20 cellular contexts compared by ENCODE assay signal in the genomic region with DNA sequence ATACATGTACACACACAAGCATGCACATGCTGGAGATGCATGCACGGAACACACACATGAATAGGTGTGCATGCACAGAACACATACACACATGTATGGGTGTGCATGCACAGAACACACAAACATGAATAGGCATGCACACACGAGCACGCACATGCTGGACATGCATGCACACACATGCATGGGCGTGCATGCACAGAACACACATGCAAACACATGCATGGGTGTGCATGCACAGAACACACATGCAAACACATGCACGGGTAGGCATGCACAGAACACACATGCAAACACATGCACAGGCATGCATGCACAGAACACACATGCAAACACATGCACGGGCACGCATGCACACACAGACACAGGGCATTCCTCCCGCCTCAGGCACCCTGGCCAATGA.
DNase-seq lines count a peak whose midpoint lies in the region; ATAC-seq, FAIRE-seq and TF ChIP-seq lines count a peak whose summit lies in the region.
"Had no signal": no experiment of that assay in that cellular context is flagged by ENCODE, and none has a peak within 500 bp of the region (broad histone marks: within the 10 kb centered on the region; RNA-seq: fewer than 3 reads in every experiment).

No MANE protein-coding gene starts in this region.

- no peaks in the 10 kb centered on the region for H3K36me3 ChIP-seq in bronchial epithelial cell (ENCODE audit: control insufficient read depth, insufficient read depth, low read length)
- H3K36me3 ChIP-seq: BLaER1 treated with 17β-estradiol and CSF1 and Interleukin-3, amounts not matched to agents 10 nM and 100 nM had no signal

- intact Hi-C loops in activated naive CD4-positive, alpha-beta T cell treated with anti-CD3 and anti-CD28 coated beads for 36 hours (cut with micrococcal nuclease): no loop called here

- no peak overlapping the region for H3K4me3 Mint-ChIP-seq in osteocyte (ENCODE audit: unreplicated experiment)
- no peak overlapping the region for H3K4me3 Mint-ChIP-seq in activated naive CD4-positive, alpha-beta T cell treated with anti-CD3 and anti-CD28 coated beads for 36 hours
- H3K4me3 Mint-ChIP-seq: B cell; CD8-positive, alpha-beta memory T cell; IgD-negative memory B cell had no signal

- H3K9me3 Mint-ChIP-seq in osteocyte (ENCODE audit: unreplicated experiment): peaks cover 30% of the 10 kb centered on the region
- peaks cover 8% of the 10 kb centered on the region for H3K9me3 Mint-ChIP-seq in activated naive CD4-positive, alpha-beta T cell treated with anti-CD3 and anti-CD28 coated beads for 36 hours

- TF ChIP-seq CTCF in bronchial epithelial cell (IDR thresholded peaks at IDR 0.05; ENCODE audit: insufficient read depth, low read length, severe bottlenecking) (no peak), osteocyte (IDR thresholded peaks at IDR 0.05) (no peak)

- H3K4me1 Mint-ChIP-seq in osteocyte (ENCODE audit: unreplicated experiment): no peaks in the 10 kb centered on the region
- H3K4me1 Mint-ChIP-seq in activated naive CD4-positive, alpha-beta T cell treated with anti-CD3 and anti-CD28 coated beads for 36 hours (ENCODE audit: low read depth): no peaks in the 10 kb centered on the region
- H3K4me1 Mint-ChIP-seq: B cell; CD8-positive, alpha-beta memory T cell had no signal

- no peak for ATAC-seq in SK-N-SH treated with all-trans-retinoic acid at 6 μM for 48 hours

- H3K27me3 ChIP-seq in bronchial epithelial cell (ENCODE audit: control insufficient read depth, insufficient read depth, low read length): no peaks in the 10 kb centered on the region
- H3K27me3 ChIP-seq: BLaER1 treated with 17β-estradiol and CSF1 and Interleukin-3, amounts not matched to agents 10 nM and 100 nM had no signal

- no peaks in the 10 kb centered on the region for H3K36me3 Mint-ChIP-seq in osteocyte (ENCODE audit: unreplicated experiment)
- no peaks in the 10 kb centered on the region for H3K36me3 Mint-ChIP-seq in activated naive CD4-positive, alpha-beta T cell treated with anti-CD3 and anti-CD28 coated beads for 36 hours (ENCODE audit: low read depth)
- H3K36me3 Mint-ChIP-seq: CD8-positive, alpha-beta memory T cell; IgD-negative memory B cell had no signal

- no peak for DNase-seq in GM12891 (ENCODE audit: insufficient read length, low spot score)
- no peak for DNase-seq in bronchial epithelial cell (ENCODE audit: low read depth)
- peak; percentile 19 for DNase-seq in islet precursor cell
- DNase-seq in osteocyte (ENCODE audit: extremely low spot score, unreplicated experiment): peak; percentile 63
- DNase-seq in activated naive CD4-positive, alpha-beta T cell treated with anti-CD3 and anti-CD28 coated beads for 36 hours: no peak
- no peak for DNase-seq in SHP77 treated with DMSO at 0.1 percent for 48 hours (lab: John Stamatoyannopoulos, UW)
- DNase-seq: 8988T; CD8-positive, alpha-beta memory T cell; COR-L47; GM23248; HCEC 1CT had no signal

- no peaks in the 10 kb centered on the region for H3K27me3 Mint-ChIP-seq in osteocyte (ENCODE audit: unreplicated experiment)
- peaks cover 4% of the 10 kb centered on the region for H3K27me3 Mint-ChIP-seq in activated naive CD4-positive, alpha-beta T cell treated with anti-CD3 and anti-CD28 coated beads for 36 hours (ENCODE audit: low read depth)
- H3K27me3 Mint-ChIP-seq: B cell, IgD-negative memory B cell had no signal

- FAIRE-seq in GM12891 (lab: Jason Lieb, UNC) (peak; percentile 23), bronchial epithelial cell (lab: Jason Lieb, UNC) (peak; percentile 97)
- FAIRE-seq: D721Med, G401.6, GM12892, GM18507, H54 had no signal

- H3K27ac Mint-ChIP-seq in osteocyte (ENCODE audit: unreplicated experiment): no peak overlapping the region
- no peak overlapping the region for H3K27ac Mint-ChIP-seq in activated naive CD4-positive, alpha-beta T cell treated with anti-CD3 and anti-CD28 coated beads for 36 hours
- H3K27ac Mint-ChIP-seq: B cell; CD8-positive, alpha-beta memory T cell; IgD-negative memory B cell had no signal

- CTCF ChIA-PET in activated naive CD4-positive, alpha-beta T cell treated with anti-CD3 and anti-CD28 coated beads for 36 hours (lab: Charles Lee): no interaction called here

- TF ChIP-seq POLR2A in GM12891 (IDR thresholded peaks at IDR 0.05; ENCODE audit: low read depth, low read length): no peak

- H3K4me3 ChIP-seq in bronchial epithelial cell (ENCODE audit: low read depth, low read length): no peak overlapping the region
- H3K4me3 ChIP-seq: BLaER1 treated with 17β-estradiol and CSF1 and Interleukin-3, amounts not matched to agents 10 nM and 100 nM; GM23248 had no signal

TF ChIP-seq in GM12891, 5 proteins besides CTCF, POLR2A, EP300 and RAD21:
- TF ChIP-seq POU2F2 (IDR thresholded peaks at IDR 0.05; ENCODE audit: low read depth, low read length) (no peak), PAX5 (IDR thresholded peaks at IDR 0.05; ENCODE audit: insufficient read depth, low read length, severe bottlenecking) (no peak), POLR2AphosphoS5 (IDR thresholded peaks at IDR 0.05; ENCODE audit: low read depth, low read length) (no peak), SPI1 (IDR thresholded peaks at IDR 0.05; ENCODE audit: low read depth, low read length) (no peak), TAF1 (IDR thresholded peaks at IDR 0.05; ENCODE audit: low read depth, low read length) (no peak)

TF ChIP-seq in SK-N-SH treated with all-trans-retinoic acid at 6 μM for 48 hours, 23 proteins besides CTCF, POLR2A, EP300 and RAD21:
- TF ChIP-seq ZFP3 (CRISPR knock-in tag; IDR thresholded peaks at IDR 0.05): no peak
- no peak for TF ChIP-seq ZNF70 (CRISPR knock-in tag; IDR thresholded peaks at IDR 0.05)

Comparison
In these comparisons a context has a peak if more than half of its experiments do, and no peak if none do; other contexts are left out.
1. DNase-seq: peak in islet precursor cell (single experiment) and osteocyte (single experiment); none in GM12891 (single experiment), bronchial epithelial cell (single experiment), activated naive CD4-positive, alpha-beta T cell treated with anti-CD3 and anti-CD28 coated beads for 36 hours (single experiment) and SHP77 treated with DMSO at 0.1 percent for 48 hours (single experiment).